1 cellular context compared by ENCODE assay signal in genomic region chr5:60700347-60700815, GRCh38.
A peak's percentile ranks its signal among the peaks of the same experiment; 100 is the strongest.
TF ChIP-seq lines count a peak whose summit lies in the region.

No MANE protein-coding gene starts in this region.

TF ChIP-seq in K562, 482 proteins besides CTCF, POLR2A, EP300 and RAD21 (continued from another document and continues in another):
- TF ChIP-seq TAF9B (IDR thresholded peaks at IDR 0.05; ENCODE audit: partially characterized antibody) (peak; percentile 40), ATF1 (CRISPR knock-in tag; IDR thresholded peaks at IDR 0.05) (no peak), ATF1 (tag; IDR thresholded peaks at IDR 0.05) (peak; percentile 93), LARP7 (IDR thresholded peaks at IDR 0.05) (no peak), EWSR1 (IDR thresholded peaks at IDR 0.05; ENCODE audit: borderline replicate concordance, low read depth, partially characterized antibody) (no peak), TSHZ1 (CRISPR knock-in tag; IDR thresholded peaks at IDR 0.05) (no peak), JUND (IDR thresholded peaks at IDR 0.05; ENCODE audit: borderline replicate concordance, low read depth, low read length) (no peak), JUND (tag; IDR thresholded peaks at IDR 0.05; ENCODE audit: borderline replicate concordance, low read depth, low read length) (no peak), ZBTB11 (CRISPR knock-in tag; IDR thresholded peaks at IDR 0.05) (peak in 1 of 3 experiments; percentile 29; a peak in 1 of 6 replicates), MGA (IDR thresholded peaks at IDR 0.05) (peak; percentile 40), ZNF551 (CRISPR knock-in tag; IDR thresholded peaks at IDR 0.05) (no peak), ZNF778 (CRISPR knock-in tag; IDR thresholded peaks at IDR 0.05) (no peak), REST (CRISPR knock-in tag; IDR thresholded peaks at IDR 0.05; ENCODE audit: low read depth) (no peak), PKNOX1 (IDR thresholded peaks at IDR 0.05) (no peak), CTBP1 (IDR thresholded peaks at IDR 0.05; ENCODE audit: borderline replicate concordance) (no peak), POLR3A (IDR thresholded peaks at IDR 0.05; ENCODE audit: borderline replicate concordance, extremely low read depth, insufficient read depth, insufficient read length) (no peak), ATF6 (CRISPR knock-in tag; IDR thresholded peaks at IDR 0.05) (peak; percentile 20; the same call in 1 of the 2 replicates), ILK (tag; IDR thresholded peaks at IDR 0.05; ENCODE audit: borderline replicate concordance, low read depth) (no peak), ZNF79 (CRISPR knock-in tag; IDR thresholded peaks at IDR 0.05; ENCODE audit: low read depth) (no peak), PPARD (CRISPR knock-in tag; IDR thresholded peaks at IDR 0.05) (no peak), NRF1 (conservative IDR thresholded peaks at IDR 0.05 in 1 of 2, IDR thresholded peaks at IDR 0.05 in 1 of 2) (peak; percentile 67 to 68), TEAD2 (tag; IDR thresholded peaks at IDR 0.05) (no peak), ZNF280A (IDR thresholded peaks at IDR 0.05; ENCODE audit: low read depth, partially characterized antibody) (no peak), LCOR (CRISPR knock-in tag; IDR thresholded peaks at IDR 0.05) (no peak), BCL6 (CRISPR knock-in tag; IDR thresholded peaks at IDR 0.05) (no peak)
